In the genomic region with DNA sequence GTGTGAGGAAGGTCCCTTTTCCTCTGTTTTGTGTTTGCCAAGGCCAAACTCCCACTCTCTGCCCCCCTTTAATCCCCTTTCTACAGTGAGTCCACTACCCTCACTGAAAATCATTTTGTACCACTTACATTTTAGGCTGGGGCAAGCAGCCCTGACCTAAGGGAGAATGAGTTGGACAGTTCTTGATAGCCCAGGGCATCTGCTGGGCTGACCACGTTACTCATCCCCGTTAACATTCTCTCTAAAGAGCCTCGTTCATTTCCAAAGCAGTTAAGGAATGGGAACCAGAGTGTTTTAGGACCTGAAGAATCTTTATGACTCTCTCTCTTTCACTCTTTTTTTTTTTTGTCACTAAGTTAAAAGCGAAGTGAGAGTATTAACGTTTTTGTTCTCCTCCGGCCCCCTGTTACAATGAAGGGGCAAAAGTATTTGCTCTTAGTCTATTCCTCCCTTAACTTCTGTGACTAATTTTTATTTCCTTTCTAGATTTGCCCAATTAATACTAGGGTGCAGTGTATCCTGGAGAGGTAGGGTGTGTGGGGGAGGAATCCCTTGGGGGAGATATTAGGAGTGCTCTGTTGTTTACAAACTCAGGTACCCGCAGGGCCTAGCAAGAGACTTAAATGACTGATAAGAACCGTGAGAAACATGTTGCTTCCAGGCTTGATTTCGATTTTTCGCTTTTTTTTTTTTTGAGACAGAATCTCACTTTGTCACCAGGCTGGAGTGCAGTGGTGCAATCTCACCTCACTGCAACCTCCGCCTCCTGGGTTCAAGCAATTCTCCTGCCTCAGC, we compare ENCODE assay signal across 27 cellular contexts. TPM values are rescaled to one million over a fixed set of nuclear protein-coding genes. Genes with fewer than 3 reads are reported as not detected.
"Had no signal": no experiment of that assay in that cellular context is flagged by ENCODE, and none has a peak within 500 bp of the region (broad histone marks: within the 10 kb centered on the region; RNA-seq: fewer than 3 reads in every experiment).

No MANE protein-coding gene starts in this region.

- H3K27me3 Mint-ChIP-seq: activated CD4-positive, alpha-beta T cell treated with anti-CD3 and anti-CD28 coated beads, Interleukin-2, amount 10 ng/mL, durations not matched to agents 7 days and 5 days; activated CD8-positive, alpha-beta T cell treated with anti-CD3 and anti-CD28 coated beads for 36 hours; activated naive CD8-positive, alpha-beta T cell treated with anti-CD3 and anti-CD28 coated beads for 36 hours; activated T-helper 17 cell treated with anti-CD3 and anti-CD28 coated beads, Interleukin-2, amount 50 U/mL, for 72 hours; effector memory CD8-positive, alpha-beta T cell; naive thymus-derived CD8-positive, alpha-beta T cell; progenitor cell of endocrine pancreas had no signal

- H3K27ac Mint-ChIP-seq: activated CD4-positive, alpha-beta T cell treated with anti-CD3 and anti-CD28 coated beads, Interleukin-2, amount 10 ng/mL, durations not matched to agents 7 days and 5 days; activated CD8-positive, alpha-beta T cell treated with anti-CD3 and anti-CD28 coated beads for 36 hours; activated naive CD8-positive, alpha-beta T cell treated with anti-CD3 and anti-CD28 coated beads for 36 hours; activated T-helper 17 cell treated with anti-CD3 and anti-CD28 coated beads, Interleukin-2, amount 50 U/mL, for 72 hours; effector memory CD8-positive, alpha-beta T cell had no signal

- H3K9me3 ChIP-seq: colonic mucosa, esophagus muscularis mucosa, gastroesophageal sphincter, sigmoid colon, thoracic aorta, upper lobe of right lung had no signal

- H3K4me3 ChIP-seq: colonic mucosa, dorsolateral prefrontal cortex, esophagus muscularis mucosa, gastroesophageal sphincter, sigmoid colon, thoracic aorta, upper lobe of right lung had no signal

- H3K36me3 ChIP-seq: colonic mucosa had no signal

- H3K4me3 Mint-ChIP-seq: activated CD4-positive, alpha-beta T cell treated with anti-CD3 and anti-CD28 coated beads, Interleukin-2, amount 10 ng/mL, durations not matched to agents 7 days and 5 days; activated CD8-positive, alpha-beta T cell treated with anti-CD3 and anti-CD28 coated beads for 36 hours; activated naive CD8-positive, alpha-beta T cell treated with anti-CD3 and anti-CD28 coated beads for 36 hours; activated T-helper 17 cell treated with anti-CD3 and anti-CD28 coated beads, Interleukin-2, amount 50 U/mL, for 72 hours; effector memory CD8-positive, alpha-beta T cell; naive thymus-derived CD8-positive, alpha-beta T cell had no signal

- H3K27ac ChIP-seq: colonic mucosa, dorsolateral prefrontal cortex, esophagus muscularis mucosa, gastroesophageal sphincter, sigmoid colon, thoracic aorta, upper lobe of right lung, VCaP had no signal

- H3K9me3 Mint-ChIP-seq: activated CD4-positive, alpha-beta T cell treated with anti-CD3 and anti-CD28 coated beads, Interleukin-2, amount 10 ng/mL, durations not matched to agents 7 days and 5 days; activated CD8-positive, alpha-beta T cell treated with anti-CD3 and anti-CD28 coated beads for 36 hours; activated naive CD8-positive, alpha-beta T cell treated with anti-CD3 and anti-CD28 coated beads for 36 hours; activated T-helper 17 cell treated with anti-CD3 and anti-CD28 coated beads, Interleukin-2, amount 50 U/mL, for 72 hours; effector memory CD8-positive, alpha-beta T cell; naive thymus-derived CD8-positive, alpha-beta T cell had no signal

- H3K27me3 ChIP-seq: colonic mucosa, dorsolateral prefrontal cortex, esophagus muscularis mucosa, gastroesophageal sphincter, sigmoid colon, upper lobe of right lung had no signal

- H3K4me1 ChIP-seq: gastroesophageal sphincter, sigmoid colon, upper lobe of right lung had no signal

- DNase-seq: activated CD4-positive, alpha-beta T cell treated with anti-CD3 and anti-CD28 coated beads, Interleukin-2, amount 10 ng/mL, durations not matched to agents 7 days and 5 days; activated CD4-positive, CD25-positive, alpha-beta regulatory T cell treated with anti-CD3 and anti-CD28 coated beads, Interleukin-2, amount 50 U/mL, for 72 hours; activated CD8-positive, alpha-beta T cell treated with anti-CD3 and anti-CD28 coated beads for 36 hours; activated naive CD8-positive, alpha-beta T cell treated with anti-CD3 and anti-CD28 coated beads for 36 hours; colonic mucosa; dorsolateral prefrontal cortex; effector memory CD8-positive, alpha-beta T cell; head of caudate nucleus; hypothalamus; left ventricle myocardium superior; mammary epithelial cell; naive thymus-derived CD8-positive, alpha-beta T cell; retina; sigmoid colon; stimulated activated CD4-positive, alpha-beta T cell treated with anti-CD3 and anti-CD28 coated beads, Interleukin-4, amount 100 ng/mL, for 1 hour; stimulated activated naive CD4-positive, alpha-beta T cell treated with Interleukin-2 at 50 U/mL for 16 hours; upper lobe of right lung had no signal

RNA-seq across cellular contexts. Expression of a gene that starts 35.9 kb away (rescaled TPM):
- total RNA-seq: activated CD4-positive, alpha-beta T cell treated with anti-CD3 and anti-CD28 coated beads, Interleukin-2, amount 10 ng/mL, durations not matched to agents 7 days and 5 days; activated CD8-positive, alpha-beta T cell treated with anti-CD3 and anti-CD28 coated beads for 36 hours; activated naive CD8-positive, alpha-beta T cell treated with anti-CD3 and anti-CD28 coated beads for 36 hours; activated T-helper 17 cell treated with anti-CD3 and anti-CD28 coated beads, Interleukin-2, amount 50 U/mL, for 72 hours; bronchial epithelial cell; colonic mucosa; dorsolateral prefrontal cortex; esophagus muscularis mucosa; gastroesophageal sphincter; left ventricle myocardium superior; mammary epithelial cell; mucosa of gallbladder; naive thymus-derived CD8-positive, alpha-beta T cell; osteocyte; progenitor cell of endocrine pancreas; sigmoid colon; T-helper 2 cell treated with Interferon-gamma antibody and Interleukin-4, amounts not matched to agents 100 ng/mL and 5 ng/mL, for 36 hours; thoracic aorta; upper lobe of right lung had no signal
- polyA plus RNA-seq: mammary epithelial cell; naive thymus-derived CD8-positive, alpha-beta T cell; sigmoid colon had no signal
